8 cellular contexts compared by ENCODE assay signal in genomic region chr1:147046511-147047394, GRCh38.
DNase-seq lines count a peak whose midpoint lies in the region; ATAC-seq lines count a peak whose summit lies in the region.
"Not testable (repeated sequence)": the region's sequence is repeated elsewhere in the genome, so short reads cannot be mapped to it uniquely, and the experiment has no call there.

No MANE protein-coding gene starts in this region.

- not testable (repeated sequence) for H3K36me3 Mint-ChIP-seq in CD4-positive, CD25-positive, alpha-beta regulatory T cell; T-cell; activated T-cell treated with anti-CD3 and anti-CD28 coated beads, Interleukin-2, amount 50 U/mL, for 72 hours (ENCODE audit: insufficient read depth in 2 of 2); stimulated activated effector memory CD8-positive, alpha-beta T cell treated with anti-CD3 and anti-CD28 coated beads, Interleukin-12 subunit alpha, Interleukin-12 subunit beta, amount 100 ng/mL, for 72 hours

- H3K9me3 ChIP-seq in CD4-positive, CD25-positive, alpha-beta regulatory T cell (ENCODE audit: control insufficient read depth in 2 of 2, low read length in 2 of 2); effector memory CD4-positive, alpha-beta T cell (ENCODE audit: control insufficient read depth, low read length): not testable (repeated sequence)

- DNase-seq in CD4-positive, CD25-positive, alpha-beta regulatory T cell: peak in 1 of 3 donors; percentile 9
- peak; percentile 12 for DNase-seq in HT1080 (ENCODE audit: low read depth)
- DNase-seq in T-cell; activated T-cell treated with anti-CD3 and anti-CD28 coated beads, Interleukin-2, amount 50 U/mL, for 72 hours; effector memory CD4-positive, alpha-beta T cell; stimulated activated effector memory CD8-positive, alpha-beta T cell treated with anti-CD3 and anti-CD28 coated beads, Interleukin-12 subunit alpha, Interleukin-12 subunit beta, amount 100 ng/mL, for 72 hours (ENCODE audit: low spot score in 2 of 2): not testable (repeated sequence)

- not testable (repeated sequence) for H3K9me3 Mint-ChIP-seq in CD4-positive, CD25-positive, alpha-beta regulatory T cell; T-cell; activated T-cell treated with anti-CD3 and anti-CD28 coated beads, Interleukin-2, amount 50 U/mL, for 72 hours; stimulated activated effector memory CD8-positive, alpha-beta T cell treated with anti-CD3 and anti-CD28 coated beads, Interleukin-12 subunit alpha, Interleukin-12 subunit beta, amount 100 ng/mL, for 72 hours

- CTCF ChIA-PET in T-cell (lab: Charles Lee): interaction anchor here in 1 of 2 donors (1.0 kb wide), 1 partner anchor 196 kb away, joined by 3 read pairs; the partner anchor contains the start of gene CHD1L

- peaks cover 0 to 17% (median 15%) of the 10 kb centered on the region in 4 donors for H3K4me1 Mint-ChIP-seq in CD4-positive, CD25-positive, alpha-beta regulatory T cell
- peaks cover 34 to 36% (median 35%) of the 10 kb centered on the region in 3 donors for H3K4me1 Mint-ChIP-seq in T-cell
- H3K4me1 Mint-ChIP-seq in activated T-cell treated with anti-CD3 and anti-CD28 coated beads, Interleukin-2, amount 50 U/mL, for 72 hours (ENCODE audit: low read depth): peaks cover 34% of the 10 kb centered on the region
- H3K4me1 Mint-ChIP-seq in stimulated activated effector memory CD8-positive, alpha-beta T cell treated with anti-CD3 and anti-CD28 coated beads, Interleukin-12 subunit alpha, Interleukin-12 subunit beta, amount 100 ng/mL, for 72 hours: peaks cover 22% of the 10 kb centered on the region

- H3K27me3 Mint-ChIP-seq in CD4-positive, CD25-positive, alpha-beta regulatory T cell; T-cell; activated T-cell treated with anti-CD3 and anti-CD28 coated beads, Interleukin-2, amount 50 U/mL, for 72 hours (ENCODE audit: low read depth): not testable (repeated sequence)

- H3K4me1 ChIP-seq in CD4-positive, CD25-positive, alpha-beta regulatory T cell (ENCODE audit: control insufficient read depth, insufficient read depth, low read length, poor library complexity, severe bottlenecking); effector memory CD4-positive, alpha-beta T cell (ENCODE audit: control insufficient read depth, insufficient read depth, low read length, poor library complexity, severe bottlenecking): not testable (repeated sequence)

- not testable (repeated sequence) for H3K27ac ChIP-seq in CD4-positive, CD25-positive, alpha-beta regulatory T cell (ENCODE audit: insufficient read depth, low read length, poor library complexity, severe bottlenecking)
- peak overlapping the region; percentile 28 for H3K27ac ChIP-seq in effector memory CD4-positive, alpha-beta T cell (ENCODE audit: insufficient read depth, low read length, poor library complexity, severe bottlenecking)

- peak overlapping the region in 1 of 4 donors; percentile 37 for H3K4me3 Mint-ChIP-seq in CD4-positive, CD25-positive, alpha-beta regulatory T cell
- peak overlapping the region in 2 of 3 donors; percentile 45 to 58 for H3K4me3 Mint-ChIP-seq in T-cell
- H3K4me3 Mint-ChIP-seq in activated T-cell treated with anti-CD3 and anti-CD28 coated beads, Interleukin-2, amount 50 U/mL, for 72 hours: peak overlapping the region in 1 of 2 donors; percentile 56
- peak overlapping the region; percentile 23 for H3K4me3 Mint-ChIP-seq in stimulated activated effector memory CD8-positive, alpha-beta T cell treated with anti-CD3 and anti-CD28 coated beads, Interleukin-12 subunit alpha, Interleukin-12 subunit beta, amount 100 ng/mL, for 72 hours

- H3K36me3 ChIP-seq in CD4-positive, CD25-positive, alpha-beta regulatory T cell (ENCODE audit: control insufficient read depth, insufficient read depth, low read length); effector memory CD4-positive, alpha-beta T cell (ENCODE audit: control insufficient read depth, insufficient read depth, low read length): not testable (repeated sequence)

- not testable (repeated sequence) for H3K27me3 ChIP-seq in CD4-positive, CD25-positive, alpha-beta regulatory T cell (ENCODE audit: control insufficient read depth, insufficient read depth, low read length); effector memory CD4-positive, alpha-beta T cell (replicated peaks; ENCODE audit: control insufficient read depth, insufficient read depth, low read length, poor library complexity, severe bottlenecking)

- not testable (repeated sequence) for H3K4me3 ChIP-seq in CD4-positive, CD25-positive, alpha-beta regulatory T cell (ENCODE audit: low read depth, low read length); effector memory CD4-positive, alpha-beta T cell (ENCODE audit: insufficient read depth, low read depth, low read length, poor library complexity, severe bottlenecking)

- POLR2A ChIA-PET in T-cell (lab: Charles Lee): not testable (repeated sequence)

- H3K27ac Mint-ChIP-seq in CD4-positive, CD25-positive, alpha-beta regulatory T cell: peak overlapping the region; percentile 48 to 64 (median 49)
- peak overlapping the region; percentile 72 to 86 for H3K27ac Mint-ChIP-seq in T-cell
- H3K27ac Mint-ChIP-seq in activated T-cell treated with anti-CD3 and anti-CD28 coated beads, Interleukin-2, amount 50 U/mL, for 72 hours: peak overlapping the region; percentile 80
- H3K27ac Mint-ChIP-seq in stimulated activated effector memory CD8-positive, alpha-beta T cell treated with anti-CD3 and anti-CD28 coated beads, Interleukin-12 subunit alpha, Interleukin-12 subunit beta, amount 100 ng/mL, for 72 hours: peak overlapping the region; percentile 7

- ATAC-seq in CD4-positive, CD25-positive, alpha-beta regulatory T cell (ENCODE audit: low read depth in 2 of 2): peak in 1 of 2 donors; percentile 48
- peak; percentile 52 for ATAC-seq in GM18867 (IDR thresholded peaks at IDR 0.05; ENCODE audit: unreplicated experiment)
- peak; percentile 64 for ATAC-seq in HG02610 (IDR thresholded peaks at IDR 0.05; ENCODE audit: unreplicated experiment)
- ATAC-seq in T-cell (replicated peaks in 1 of 4): peak in 2 of 4 experiments; percentile 67 to 70
- ATAC-seq in activated T-cell treated with anti-CD3 and anti-CD28 coated beads, Interleukin-2, amount 50 U/mL, for 72 hours (replicated peaks in 1 of 2): peak; percentile 42 to 68
- peak; percentile 68 for ATAC-seq in stimulated activated effector memory CD8-positive, alpha-beta T cell treated with anti-CD3 and anti-CD28 coated beads, Interleukin-12 subunit alpha, Interleukin-12 subunit beta, amount 100 ng/mL, for 72 hours

Comparison
In these comparisons a context has a peak if more than half of its experiments do, and no peak if none do; other contexts are left out.
1. H3K27ac Mint-ChIP-seq: peak in every context shown above with its lines; median percentile 80 in activated T-cell treated with anti-CD3 and anti-CD28 coated beads, Interleukin-2, amount 50 U/mL, for 72 hours; 79 in T-cell; 49 in CD4-positive, CD25-positive, alpha-beta regulatory T cell; 7 in stimulated activated effector memory CD8-positive, alpha-beta T cell treated with anti-CD3 and anti-CD28 coated beads, Interleukin-12 subunit alpha, Interleukin-12 subunit beta, amount 100 ng/mL, for 72 hours.